ENCODE assay signal across 1 cellular context in the genomic region with DNA sequence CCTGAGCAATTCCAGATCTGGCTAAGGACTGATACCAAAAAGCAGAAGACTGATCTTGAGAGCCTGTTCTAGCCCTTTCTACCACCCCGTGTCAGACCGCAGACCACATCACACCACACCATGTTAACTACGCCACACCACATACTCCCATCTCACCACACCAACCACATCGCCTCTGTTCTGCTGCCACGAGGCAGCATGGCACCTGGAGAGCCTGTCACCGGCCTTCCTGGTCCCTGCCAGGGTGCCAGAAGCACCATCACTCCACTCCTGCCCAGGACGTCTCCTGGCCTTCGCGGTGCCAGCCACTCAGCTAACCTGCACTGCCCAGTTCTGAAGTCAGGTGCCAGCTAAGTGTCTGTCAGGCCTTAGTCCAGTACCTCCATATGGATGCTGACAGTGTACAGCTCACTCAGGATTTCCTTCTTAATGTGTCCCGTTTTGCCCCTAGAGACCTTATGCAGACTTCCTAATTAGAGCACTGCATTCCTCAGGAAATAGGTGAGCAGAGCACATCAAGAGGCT.
TF ChIP-seq lines count a peak whose summit lies in the region.

No MANE protein-coding gene starts in this region.

TF ChIP-seq in SK-N-SH, 30 proteins besides CTCF, POLR2A, EP300 and RAD21 (continued from another document):
- no peak for TF ChIP-seq REST (IDR thresholded peaks at IDR 0.05; ENCODE audit: low read depth, low read length)
- no peak for TF ChIP-seq MXI1 (IDR thresholded peaks at IDR 0.05; ENCODE audit: low read depth, low read length)
- no peak for TF ChIP-seq SIN3A (IDR thresholded peaks at IDR 0.05; ENCODE audit: borderline replicate concordance, low read depth, low read length)
- TF ChIP-seq NFIC (IDR thresholded peaks at IDR 0.05; ENCODE audit: borderline replicate concordance): no peak
- TF ChIP-seq GABPA (IDR thresholded peaks at IDR 0.05; ENCODE audit: low read depth): no peak
- no peak for TF ChIP-seq SMC3 (IDR thresholded peaks at IDR 0.05; ENCODE audit: low read depth, low read length)
- TF ChIP-seq, protein P1, sequence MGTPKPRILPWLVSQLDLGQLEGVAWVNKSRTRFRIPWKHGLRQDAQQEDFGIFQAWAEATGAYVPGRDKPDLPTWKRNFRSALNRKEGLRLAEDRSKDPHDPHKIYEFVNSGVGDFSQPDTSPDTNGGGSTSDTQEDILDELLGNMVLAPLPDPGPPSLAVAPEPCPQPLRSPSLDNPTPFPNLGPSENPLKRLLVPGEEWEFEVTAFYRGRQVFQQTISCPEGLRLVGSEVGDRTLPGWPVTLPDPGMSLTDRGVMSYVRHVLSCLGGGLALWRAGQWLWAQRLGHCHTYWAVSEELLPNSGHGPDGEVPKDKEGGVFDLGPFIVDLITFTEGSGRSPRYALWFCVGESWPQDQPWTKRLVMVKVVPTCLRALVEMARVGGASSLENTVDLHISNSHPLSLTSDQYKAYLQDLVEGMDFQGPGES (IDR thresholded peaks at IDR 0.05; ENCODE audit: low read depth, low read length): no peak
- TF ChIP-seq, protein P2, sequence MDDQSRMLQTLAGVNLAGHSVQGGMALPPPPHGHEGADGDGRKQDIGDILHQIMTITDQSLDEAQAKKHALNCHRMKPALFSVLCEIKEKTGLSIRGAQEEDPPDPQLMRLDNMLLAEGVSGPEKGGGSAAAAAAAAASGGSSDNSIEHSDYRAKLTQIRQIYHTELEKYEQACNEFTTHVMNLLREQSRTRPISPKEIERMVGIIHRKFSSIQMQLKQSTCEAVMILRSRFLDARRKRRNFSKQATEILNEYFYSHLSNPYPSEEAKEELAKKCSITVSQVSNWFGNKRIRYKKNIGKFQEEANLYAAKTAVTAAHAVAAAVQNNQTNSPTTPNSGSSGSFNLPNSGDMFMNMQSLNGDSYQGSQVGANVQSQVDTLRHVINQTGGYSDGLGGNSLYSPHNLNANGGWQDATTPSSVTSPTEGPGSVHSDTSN (IDR thresholded peaks at IDR 0.05): no peak
- no peak for TF ChIP-seq TAF1 (IDR thresholded peaks at IDR 0.05; ENCODE audit: borderline replicate concordance, low read depth, low read length)
- no peak for TF ChIP-seq POLR2AphosphoS5 (IDR thresholded peaks at IDR 0.05; ENCODE audit: low read depth, low read length)
- no peak for TF ChIP-seq FOSL2 (IDR thresholded peaks at IDR 0.05; ENCODE audit: borderline replicate concordance, low read depth)
- TF ChIP-seq CHD2 (IDR thresholded peaks at IDR 0.05; ENCODE audit: low read length, partially characterized antibody): no peak
- no peak for TF ChIP-seq NRF1 (IDR thresholded peaks at IDR 0.05; ENCODE audit: low read depth, low read length)
- no peak for TF ChIP-seq FOXJ3 (CRISPR knock-in tag; IDR thresholded peaks at IDR 0.05)
- TF ChIP-seq EZH2phosphoT487 (IDR thresholded peaks at IDR 0.05; ENCODE audit: borderline replicate concordance, low read depth): no peak
- no peak for TF ChIP-seq USF1 (IDR thresholded peaks at IDR 0.05; ENCODE audit: borderline replicate concordance, low read depth)
- TF ChIP-seq, protein P3, sequence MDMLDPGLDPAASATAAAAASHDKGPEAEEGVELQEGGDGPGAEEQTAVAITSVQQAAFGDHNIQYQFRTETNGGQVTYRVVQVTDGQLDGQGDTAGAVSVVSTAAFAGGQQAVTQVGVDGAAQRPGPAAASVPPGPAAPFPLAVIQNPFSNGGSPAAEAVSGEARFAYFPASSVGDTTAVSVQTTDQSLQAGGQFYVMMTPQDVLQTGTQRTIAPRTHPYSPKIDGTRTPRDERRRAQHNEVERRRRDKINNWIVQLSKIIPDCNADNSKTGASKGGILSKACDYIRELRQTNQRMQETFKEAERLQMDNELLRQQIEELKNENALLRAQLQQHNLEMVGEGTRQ (IDR thresholded peaks at IDR 0.05; ENCODE audit: borderline replicate concordance, low read depth, low read length): no peak
TF ChIP-seq in SK-N-SH: peak in this region for 0.
